Comparison of ENCODE assay signal across 20 cellular contexts in the genomic region with DNA sequence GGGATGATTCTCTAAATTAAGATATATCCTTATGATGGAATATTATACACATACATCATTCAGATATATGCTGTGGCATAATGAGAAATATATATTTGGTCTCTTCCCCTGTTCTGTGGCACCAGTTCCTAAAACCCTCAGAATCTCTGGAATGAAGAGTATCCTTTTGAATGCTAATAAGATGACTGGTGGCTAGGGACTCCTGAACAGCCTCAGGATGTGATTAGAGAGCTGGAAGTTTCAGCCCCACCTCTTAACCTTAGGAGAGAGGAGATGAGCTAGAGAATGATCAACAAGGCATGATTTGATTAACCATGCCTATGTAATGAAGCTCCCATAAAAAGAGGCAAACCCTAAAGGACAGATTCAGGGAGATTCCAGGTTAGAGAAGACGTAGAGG.
DNase-seq lines count a peak whose midpoint lies in the region; ATAC-seq, FAIRE-seq and TF ChIP-seq lines count a peak whose summit lies in the region.
"Had no signal": no experiment of that assay in that cellular context is flagged by ENCODE, and none has a peak within 500 bp of the region (broad histone marks: within the 10 kb centered on the region; RNA-seq: fewer than 3 reads in every experiment).

No MANE protein-coding gene starts in this region.

- H4K20me1 ChIP-seq in H9 (ENCODE audit: control insufficient read depth, insufficient read depth, insufficient read length): no peaks in the 10 kb centered on the region
- no peaks in the 10 kb centered on the region for H4K20me1 ChIP-seq in H1 (replicated peaks in 1 of 2; ENCODE audit: control insufficient read depth in 1 of 2, insufficient read depth in 2 of 2, low read length in 2 of 2)

- no peaks in the 10 kb centered on the region for H3K9me3 ChIP-seq in H9 (ENCODE audit: control insufficient read depth, low read depth, low read length)
- H3K9me3 ChIP-seq in H1 (ENCODE audit: insufficient read depth in 2 of 2, low read depth in 1 of 2, low read length in 1 of 2): no peaks in the 10 kb centered on the region
- H3K9me3 ChIP-seq: A549, HAP-1 had no signal

- H3K4me1 ChIP-seq in H9 (ENCODE audit: insufficient read depth, low read length) (no peaks in the 10 kb centered on the region; the same call in 1 of the 2 replicates), H1 (replicated peaks in 1 of 4; ENCODE audit: control insufficient read depth in 3 of 4, insufficient read depth in 4 of 4, low read length in 3 of 4) (peaks cover 0 to 6% (median 4%) of the 10 kb centered on the region in 4 experiments; a peak in 3 of 7 replicates)
- H3K4me1 ChIP-seq: A549, HAP-1 had no signal

- no peak overlapping the region for H4K91ac ChIP-seq in H9 (ENCODE audit: insufficient read length, low read depth, low read length)
- no peak overlapping the region for H4K91ac ChIP-seq in H1 (replicated peaks; ENCODE audit: insufficient read length, low read length)

- H3K27ac ChIP-seq in H9 (ENCODE audit: insufficient read length, low read depth, low read length): no peak overlapping the region
- no peak overlapping the region for H3K27ac ChIP-seq in H1 (ENCODE audit: low read depth, low read length)
- H3K27ac ChIP-seq: A549 had no signal

- H3K4ac ChIP-seq in H9 (ENCODE audit: low read depth, low read length) (no peak overlapping the region), H1 (replicated peaks; ENCODE audit: insufficient read length, low read depth, low read length) (no peak overlapping the region)

- no peaks in the 10 kb centered on the region for H3K36me3 Mint-ChIP-seq in H9 (ENCODE audit: insufficient read depth in 1 of 3, low read depth in 3 of 3)
- H3K36me3 Mint-ChIP-seq: CD14-positive monocyte; CD8-positive, alpha-beta T cell had no signal

- H2AK5ac ChIP-seq in H9 (ENCODE audit: insufficient read length, low read length) (no peak overlapping the region), H1 (ENCODE audit: low read depth, low read length) (no peak overlapping the region)

- TF ChIP-seq RAD21 in H1 (IDR thresholded peaks at IDR 0.05 in 1 of 2, conservative IDR thresholded peaks at IDR 0.05 in 1 of 2; ENCODE audit: low read depth in 2 of 2, low read length in 2 of 2): no peak

- H2AFZ ChIP-seq in H9 (ENCODE audit: low read length) (no peak overlapping the region), H1 (ENCODE audit: low read length) (no peak overlapping the region)

- H3K4me3 Mint-ChIP-seq in H9: no peak overlapping the region
- H3K4me3 Mint-ChIP-seq: CD14-positive monocyte; CD8-positive, alpha-beta T cell had no signal

- H3K27me3 Mint-ChIP-seq in H9 (ENCODE audit: low read depth): peaks cover 3% of the 10 kb centered on the region

- H3K14ac ChIP-seq in H9 (ENCODE audit: insufficient read depth, low read length) (no peak overlapping the region), H1 (ENCODE audit: insufficient read length) (no peak overlapping the region)

- no peak for TF ChIP-seq EP300 in H1 (IDR thresholded peaks at IDR 0.05; ENCODE audit: borderline replicate concordance in 1 of 2, low read depth in 2 of 2, low read length in 2 of 2)

- no CpG with 5 or more reads among the region's 1 CpG for WGBS in H9 (ENCODE audit: extremely low coverage, insufficient read length, low lambda C conversion rate)
- 50% methylated on average over 1 of the region's 1 CpG; no CpG with 5 or more reads in 1 of the 2 experiments for WGBS in H1 (ENCODE audit: extremely low coverage in 1 of 2, insufficient coverage in 1 of 2, insufficient read length in 1 of 2, insufficient replicate concordance in 2 of 2, low coverage in 1 of 2, low lambda C conversion rate in 2 of 2, missing lambda C conversion rate in 1 of 2), 2 experiments

- no peak overlapping the region for H3K18ac ChIP-seq in H9 (ENCODE audit: insufficient read length, low read depth, low read length)
- no peak overlapping the region for H3K18ac ChIP-seq in H1 (ENCODE audit: extremely low read depth, low read length)

- H3K9ac ChIP-seq in H9 (ENCODE audit: extremely low read depth, insufficient read length, low read length): no peak overlapping the region
- H3K9ac ChIP-seq in H1 (replicated peaks in 1 of 4; ENCODE audit: extremely low read depth in 1 of 4, low read depth in 3 of 4, low read length in 3 of 4): no peak overlapping the region

- CTCF ChIA-PET in H1 (lab: Charles Lee; ENCODE audit: partially characterized antibody): no interaction called here

- H2BK15ac ChIP-seq in H9 (ENCODE audit: low read depth, low read length): no peak overlapping the region
- H2BK15ac ChIP-seq in H1 (ENCODE audit: low read length): no peak overlapping the region

- H3K79me1 ChIP-seq in H9 (ENCODE audit: insufficient read depth, low read depth, low read length, poor library complexity, severe bottlenecking) (no peaks in the 10 kb centered on the region), H1 (ENCODE audit: low read depth, low read length) (no peaks in the 10 kb centered on the region)

- no peak overlapping the region for H2BK5ac ChIP-seq in H9 (ENCODE audit: insufficient read length, low read length)
- H2BK5ac ChIP-seq in H1 (ENCODE audit: low read depth, low read length): no peak overlapping the region

- no peaks in the 10 kb centered on the region for H3K27me3 ChIP-seq in H9 (ENCODE audit: insufficient read depth, low read length)
- H3K27me3 ChIP-seq in H1 (replicated peaks in 1 of 4; ENCODE audit: control insufficient read depth in 3 of 4, extremely low read depth in 1 of 4, insufficient read depth in 3 of 4, low read length in 3 of 4): no peaks in the 10 kb centered on the region

- no peak overlapping the region for H2BK12ac ChIP-seq in H9 (ENCODE audit: insufficient read length, low read depth, low read length)
- H2BK12ac ChIP-seq in H1 (ENCODE audit: low read depth, low read length): no peak overlapping the region

- H4K8ac ChIP-seq in H9 (replicated peaks; ENCODE audit: insufficient read length, low read depth, low read length): no peak overlapping the region
- H4K8ac ChIP-seq in H1 (ENCODE audit: extremely low read depth, insufficient read depth, low read length): no peak overlapping the region

- H3K23me2 ChIP-seq in H9 (ENCODE audit: insufficient read length, low read depth, low read length, poor library complexity, severe bottlenecking) (no peaks in the 10 kb centered on the region), H1 (ENCODE audit: low read depth, low read length) (no peaks in the 10 kb centered on the region)

- H4K5ac ChIP-seq in H9 (ENCODE audit: insufficient read length, low read depth, low read length): no peak overlapping the region
- no peak overlapping the region for H4K5ac ChIP-seq in H1 (ENCODE audit: insufficient read length, low read depth, low read length)

- peaks cover 0 to 3% of the 10 kb centered on the region in 2 experiments; a peak in 3 of 5 replicates for H3K9me3 Mint-ChIP-seq in H9

- FAIRE-seq in H1 (lab: Jason Lieb, UNC): peak; percentile 58
- FAIRE-seq: A549, D721Med, GM12892, GM19239, HepG2, HTR-8/SVneo had no signal

- peaks cover 6 to 8% of the 10 kb centered on the region in 2 experiments for H3K4me1 Mint-ChIP-seq in H9
- H3K4me1 Mint-ChIP-seq: CD14-positive monocyte had no signal

- no peak overlapping the region for H3K4me2 ChIP-seq in H9 (ENCODE audit: insufficient read depth, insufficient read length, low read length)
- H3K4me2 ChIP-seq in H1 (ENCODE audit: insufficient read depth in 1 of 2, low read depth in 2 of 2, low read length in 2 of 2): peak overlapping the region in 1 of 2 experiments; percentile 11; a peak in 1 of 4 replicates
- H3K4me2 ChIP-seq: A549 had no signal

- H3T11ph ChIP-seq in H9 (ENCODE audit: low read length): no peak overlapping the region

- H3K56ac ChIP-seq in H9 (ENCODE audit: insufficient read length, low read depth, low read length): no peak overlapping the region
- H3K56ac ChIP-seq in H1 (replicated peaks; ENCODE audit: insufficient read length, low read depth, low read length): no peak overlapping the region

- no peak overlapping the region; a peak in 1 of 7 replicates for H3K27ac Mint-ChIP-seq in H9
- H3K27ac Mint-ChIP-seq: CD14-positive monocyte; CD8-positive, alpha-beta T cell had no signal

- TF ChIP-seq POLR2A in H1 (IDR thresholded peaks at IDR 0.05; ENCODE audit: control extremely low read depth in 1 of 2, low read depth in 2 of 2, low read length in 2 of 2): no peak

- POLR2A ChIA-PET in H1 (lab: Charles Lee; ENCODE audit: partially characterized antibody): no interaction called here

- no peak overlapping the region for H3K4me3 ChIP-seq in H1 (ENCODE audit: extremely low read depth in 1 of 4, insufficient read depth in 2 of 4, low read depth in 3 of 4, low read length in 4 of 4)
- H3K4me3 ChIP-seq: A549, HAP-1 had no signal

- ATAC-seq in GM21786 (IDR thresholded peaks at IDR 0.05; ENCODE audit: unreplicated experiment): no peak
- ATAC-seq: A549; CD8-positive, alpha-beta T cell; HepG2 had no signal

- H2BK120ac ChIP-seq in H9 (ENCODE audit: low read depth, low read length, poor library complexity, severe bottlenecking) (no peak overlapping the region), H1 (replicated peaks; ENCODE audit: low read depth, low read length) (no peak overlapping the region)

- no peak for TF ChIP-seq CTCF in H9 (conservative IDR thresholded peaks at IDR 0.05)
- TF ChIP-seq CTCF in H1 (IDR thresholded peaks at IDR 0.05; ENCODE audit: control extremely low read depth in 1 of 3, insufficient read depth in 1 of 3, low read depth in 1 of 3, low read length in 3 of 3): no peak

- DNase-seq in H9 (peak; percentile 31), H1 (ENCODE audit: low read depth in 1 of 2, low spot score in 2 of 2) (no peak), kidney tubule cell (ENCODE audit: low spot score) (peak; percentile 6)
- no peak for DNase-seq in activated CD8-positive, alpha-beta memory T cell treated with anti-CD3 and anti-CD28 coated beads for 24 hours
- DNase-seq in activated CD8-positive, alpha-beta memory T cell treated with anti-CD3 and anti-CD28 coated beads, Interleukin-2, amount 50 U/mL, for 4 hours: no peak
- DNase-seq: CD8-positive, alpha-beta T cell; COR-L47; DMS153; DMS79 treated with DMSO at 0.1 percent for 48 hours; EL; GDM1 had no signal

- H3K79me2 ChIP-seq in H9 (ENCODE audit: insufficient read depth, low read length) (no peaks in the 10 kb centered on the region), H1 (ENCODE audit: control insufficient read depth in 1 of 2, insufficient read depth in 2 of 2, low read length in 2 of 2) (no peaks in the 10 kb centered on the region)

- H2BK20ac ChIP-seq in H9 (ENCODE audit: low read depth, low read length, poor library complexity, severe bottlenecking): no peak overlapping the region
- no peak overlapping the region for H2BK20ac ChIP-seq in H1 (ENCODE audit: low read length)

- H3K23ac ChIP-seq in H9 (ENCODE audit: insufficient read length, low read depth, low read length): no peak overlapping the region
- no peak overlapping the region for H3K23ac ChIP-seq in H1 (ENCODE audit: insufficient read length)

- no peaks in the 10 kb centered on the region for H3K36me3 ChIP-seq in H1 (ENCODE audit: control insufficient read depth in 2 of 4, insufficient read depth in 4 of 4, low read length in 3 of 4)
- H3K36me3 ChIP-seq: HAP-1 had no signal

TF ChIP-seq in H1, 55 proteins besides CTCF, POLR2A, EP300 and RAD21 (continues in another document):
- TF ChIP-seq SIN3A (conservative IDR thresholded peaks at IDR 0.05 in 1 of 2, IDR thresholded peaks at IDR 0.05 in 1 of 2; ENCODE audit: low read depth in 1 of 2, low read length in 2 of 2): no peak
- TF ChIP-seq YY1 (IDR thresholded peaks at IDR 0.05; ENCODE audit: low read depth, low read length): 0 out of 2 replicates have a peak, but pooled peaks have one; percentile 22
- no peak for TF ChIP-seq FOSL1 (IDR thresholded peaks at IDR 0.05; ENCODE audit: insufficient read depth, low read depth, low read length)

Comparison
In these comparisons a context has a peak if more than half of its experiments do, and no peak if none do; other contexts are left out.
1. DNase-seq: peak in H9 (single experiment) and kidney tubule cell (single experiment); none in H1 (0 of 2), activated CD8-positive, alpha-beta memory T cell treated with anti-CD3 and anti-CD28 coated beads for 24 hours (single experiment) and activated CD8-positive, alpha-beta memory T cell treated with anti-CD3 and anti-CD28 coated beads, Interleukin-2, amount 50 U/mL, for 4 hours (single experiment).